12 cellular contexts compared by ENCODE assay signal in the genomic region with DNA sequence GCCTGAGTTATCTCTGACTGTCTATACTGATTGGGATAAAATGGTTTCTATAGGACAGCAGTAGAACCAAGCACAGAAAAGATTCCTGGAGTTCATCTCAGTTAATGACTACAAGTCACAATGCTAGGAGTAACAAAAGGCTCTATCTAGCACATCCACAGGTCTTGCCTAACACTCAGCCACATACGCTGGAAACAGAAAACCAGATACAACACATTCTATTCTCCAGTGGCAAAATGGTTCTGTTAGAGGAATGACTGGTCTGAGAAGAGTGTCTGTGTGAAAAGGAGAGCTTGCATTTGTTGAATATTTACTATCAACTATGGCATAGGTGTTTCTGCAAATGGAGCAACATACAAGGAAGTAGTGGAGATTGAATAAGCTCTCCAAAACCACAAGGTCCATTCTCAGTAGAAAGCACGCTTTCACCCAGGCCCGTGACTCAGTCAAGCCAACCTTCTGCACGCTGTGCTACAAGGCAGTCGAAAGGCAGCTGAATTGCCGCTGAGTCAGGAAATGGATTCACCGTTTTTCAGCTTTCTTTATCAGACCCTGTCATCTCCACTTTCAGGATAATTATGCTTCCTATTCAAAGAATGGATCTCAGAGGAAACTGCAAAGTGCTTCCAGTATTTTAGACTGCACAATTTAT.
A peak's percentile ranks its signal among the peaks of the same experiment; 100 is the strongest.
DNase-seq lines count a peak whose midpoint lies in the region; ATAC-seq, FAIRE-seq and TF ChIP-seq lines count a peak whose summit lies in the region.
"Had no signal": no experiment of that assay in that cellular context is flagged by ENCODE, and none has a peak within 500 bp of the region (broad histone marks: within the 10 kb centered on the region; RNA-seq: fewer than 3 reads in every experiment).

No MANE protein-coding gene starts in this region.

- no peak for TF ChIP-seq POLR2A in A549 (IDR thresholded peaks at IDR 0.05; ENCODE audit: low read length)

- peaks cover 18% of the 10 kb centered on the region; the same call in 1 of the 2 replicates for H3K4me1 Mint-ChIP-seq in HFFc6 (ENCODE audit: low read depth)

- H3K27me3 Mint-ChIP-seq in HFFc6 (ENCODE audit: insufficient read depth): peaks cover 4% of the 10 kb centered on the region; the same call in 1 of the 2 replicates

- peak overlapping the region; percentile 54 to 71; a peak in 5 of 6 replicates for H3K27ac ChIP-seq in A549
- H3K27ac ChIP-seq: BLaER1 treated with 17β-estradiol and CSF1 and Interleukin-3, amounts not matched to agents 10 nM and 100 nM had no signal

- H3K4me3 Mint-ChIP-seq in HFFc6: peak overlapping the region; percentile 24; the same call in 1 of the 2 replicates

- no peaks in the 10 kb centered on the region for H3K9me3 ChIP-seq in A549
- H3K9me3 ChIP-seq: BLaER1 treated with 17β-estradiol and CSF1 and Interleukin-3, amounts not matched to agents 10 nM and 100 nM had no signal

- no peak overlapping the region for H3K27ac Mint-ChIP-seq in HFFc6

- CTCF ChIA-PET in A549 (lab: Yijun Ruan, JAX): no interaction called here

- peak overlapping the region; percentile 80 for H3K4me2 ChIP-seq in A549
- H3K4me2 ChIP-seq: BLaER1 treated with 17β-estradiol and CSF1 and Interleukin-3, amounts not matched to agents 10 nM and 100 nM had no signal

- peaks cover 15% of the 10 kb centered on the region; the same call in 1 of the 3 replicates for H3K4me1 ChIP-seq in A549
- H3K4me1 ChIP-seq: BLaER1 treated with 17β-estradiol and CSF1 and Interleukin-3, amounts not matched to agents 10 nM and 100 nM had no signal

- FAIRE-seq in A549 (lab: Jason Lieb, UNC) (no peak), frontal cortex (lab: Jason Lieb, UNC) (no peak)
- FAIRE-seq: GM18507 had no signal

- TF ChIP-seq RAD21 in A549 (conservative IDR thresholded peaks at IDR 0.05 in 1 of 2, IDR thresholded peaks at IDR 0.05 in 1 of 2): no peak

- no peak for TF ChIP-seq CTCF in A549 (IDR thresholded peaks at IDR 0.05)
- no peak for TF ChIP-seq CTCF in HFFc6 (IDR thresholded peaks at IDR 0.05)
- TF ChIP-seq CTCF in fibroblast of mammary gland (conservative IDR thresholded peaks at IDR 0.05; ENCODE audit: control insufficient read depth, insufficient read depth, low read depth, low read length): no peak

- ATAC-seq in A549 (peak; percentile 56 to 83; a peak in 5 of 6 replicates), GM21786 (IDR thresholded peaks at IDR 0.05; ENCODE audit: unreplicated experiment) (no peak)

- H3K4me3 ChIP-seq in A549 (no peak overlapping the region), fibroblast of mammary gland (ENCODE audit: control insufficient read depth, low read depth, low read length) (no peak overlapping the region)
- H3K4me3 ChIP-seq: BLaER1 treated with 17β-estradiol and CSF1 and Interleukin-3, amounts not matched to agents 10 nM and 100 nM had no signal

- POLR2A ChIA-PET in A549 (lab: Yijun Ruan, JAX): no interaction called here

- H3K9me3 Mint-ChIP-seq in HFFc6: no peaks in the 10 kb centered on the region; the same call in 1 of the 2 replicates

- DNase-seq in A549 (ENCODE audit: low read depth in 1 of 2, low spot score in 1 of 2): peak; percentile 5 to 33
- no peak for DNase-seq in HFFc6
- peak; percentile 4 for DNase-seq in fibroblast of mammary gland (ENCODE audit: low read depth)
- no peak for DNase-seq in putamen (ENCODE audit: low spot score)
- DNase-seq in frontal cortex (ENCODE audit: low spot score in 2 of 2): no peak
- DNase-seq in activated CD4-positive, alpha-beta T cell treated with anti-CD3 and anti-CD28 coated beads, Interleukin-2, amount 50 U/mL, for 48 hours: no peak
- DNase-seq: activated effector memory CD4-positive, alpha-beta T cell treated with Interleukin-2 at 50 U/mL for 16 hours; effector memory CD4-positive, alpha-beta T cell had no signal

- WGBS in A549 (ENCODE audit: missing lambda C conversion rate): 5% methylated on average over 7 of the region's 7 CpGs

- TF ChIP-seq EP300 in A549 (IDR thresholded peaks at IDR 0.05): no peak

- no peaks in the 10 kb centered on the region for H3K36me3 Mint-ChIP-seq in HFFc6 (ENCODE audit: low read depth)

TF ChIP-seq in A549, 52 proteins besides CTCF, POLR2A, EP300 and RAD21:
- peak; percentile 46 for TF ChIP-seq MAFK (IDR thresholded peaks at IDR 0.05; ENCODE audit: partially characterized antibody)
- TF ChIP-seq ZC3H11A (IDR thresholded peaks at IDR 0.05): no peak

TF ChIP-seq in PFSK-1, 5 proteins besides CTCF, POLR2A, EP300 and RAD21:
- 0 out of 2 replicates have a peak, but pooled peaks have one; percentile 25 for TF ChIP-seq SIN3A (IDR thresholded peaks at IDR 0.05; ENCODE audit: borderline replicate concordance, insufficient read depth, low read length)
- TF ChIP-seq, protein P1, sequence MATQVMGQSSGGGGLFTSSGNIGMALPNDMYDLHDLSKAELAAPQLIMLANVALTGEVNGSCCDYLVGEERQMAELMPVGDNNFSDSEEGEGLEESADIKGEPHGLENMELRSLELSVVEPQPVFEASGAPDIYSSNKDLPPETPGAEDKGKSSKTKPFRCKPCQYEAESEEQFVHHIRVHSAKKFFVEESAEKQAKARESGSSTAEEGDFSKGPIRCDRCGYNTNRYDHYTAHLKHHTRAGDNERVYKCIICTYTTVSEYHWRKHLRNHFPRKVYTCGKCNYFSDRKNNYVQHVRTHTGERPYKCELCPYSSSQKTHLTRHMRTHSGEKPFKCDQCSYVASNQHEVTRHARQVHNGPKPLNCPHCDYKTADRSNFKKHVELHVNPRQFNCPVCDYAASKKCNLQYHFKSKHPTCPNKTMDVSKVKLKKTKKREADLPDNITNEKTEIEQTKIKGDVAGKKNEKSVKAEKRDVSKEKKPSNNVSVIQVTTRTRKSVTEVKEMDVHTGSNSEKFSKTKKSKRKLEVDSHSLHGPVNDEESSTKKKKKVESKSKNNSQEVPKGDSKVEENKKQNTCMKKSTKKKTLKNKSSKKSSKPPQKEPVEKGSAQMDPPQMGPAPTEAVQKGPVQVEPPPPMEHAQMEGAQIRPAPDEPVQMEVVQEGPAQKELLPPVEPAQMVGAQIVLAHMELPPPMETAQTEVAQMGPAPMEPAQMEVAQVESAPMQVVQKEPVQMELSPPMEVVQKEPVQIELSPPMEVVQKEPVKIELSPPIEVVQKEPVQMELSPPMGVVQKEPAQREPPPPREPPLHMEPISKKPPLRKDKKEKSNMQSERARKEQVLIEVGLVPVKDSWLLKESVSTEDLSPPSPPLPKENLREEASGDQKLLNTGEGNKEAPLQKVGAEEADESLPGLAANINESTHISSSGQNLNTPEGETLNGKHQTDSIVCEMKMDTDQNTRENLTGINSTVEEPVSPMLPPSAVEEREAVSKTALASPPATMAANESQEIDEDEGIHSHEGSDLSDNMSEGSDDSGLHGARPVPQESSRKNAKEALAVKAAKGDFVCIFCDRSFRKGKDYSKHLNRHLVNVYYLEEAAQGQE (IDR thresholded peaks at IDR 0.05; ENCODE audit: insufficient read depth in 1 of 2, low read depth in 2 of 2, low read length in 2 of 2): no peak

Comparison
In these comparisons a context has a peak if more than half of its experiments do, and no peak if none do; other contexts are left out.
1. DNase-seq: peak in A549 (2 of 2) and fibroblast of mammary gland (single experiment); none in HFFc6 (single experiment), putamen (single experiment), frontal cortex (0 of 2) and activated CD4-positive, alpha-beta T cell treated with anti-CD3 and anti-CD28 coated beads, Interleukin-2, amount 50 U/mL, for 48 hours (0 of 2).